Comparison of ENCODE assay signal across 11 cellular contexts in the genomic region with DNA sequence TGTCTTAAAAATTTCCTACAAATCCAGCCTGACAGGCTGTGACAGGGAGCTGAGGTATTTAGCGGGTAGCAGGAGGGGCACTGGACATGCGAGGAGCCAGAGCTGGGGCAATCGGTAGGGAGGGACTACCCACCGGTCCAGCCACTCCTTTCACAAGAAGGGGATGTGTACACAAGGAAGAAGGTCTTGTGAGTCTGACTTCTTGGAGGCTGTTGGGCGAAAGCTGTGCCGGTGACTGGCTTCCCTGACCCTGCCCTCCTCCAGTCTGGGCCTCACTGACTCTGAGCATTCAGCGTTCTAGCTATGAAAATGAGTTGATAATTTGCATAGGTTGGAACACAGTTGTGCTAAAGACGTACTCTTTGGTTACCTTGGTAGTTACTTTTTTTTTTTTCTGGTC. TPM values are rescaled to one million over a fixed set of nuclear protein-coding genes. Genes with fewer than 3 reads are reported as not detected.
A peak's percentile ranks its signal among the peaks of the same experiment; 100 is the strongest.
DNase-seq lines count a peak whose midpoint lies in the region; ATAC-seq, FAIRE-seq and TF ChIP-seq lines count a peak whose summit lies in the region.
"Had no signal": no experiment of that assay in that cellular context is flagged by ENCODE, and none has a peak within 500 bp of the region (broad histone marks: within the 10 kb centered on the region; RNA-seq: fewer than 3 reads in every experiment).

No MANE protein-coding gene starts in this region.

- H3K9me3 Mint-ChIP-seq in activated T-helper 2 cell treated with anti-CD3 and anti-CD28 coated beads, Interferon-gamma antibody, Interleukin-2, Interleukin-4, amounts not matched to agents 10 μg/mL and 5 μg/mL and 100 μg/mL, durations not matched to agents 14 hours and 24 hours and 36 hours: no peaks in the 10 kb centered on the region

- no peak for FAIRE-seq in HTR-8/SVneo (lab: Jason Lieb, UNC)

- H3K4me1 ChIP-seq in RWPE2 (ENCODE audit: insufficient read depth, poor library complexity, severe bottlenecking): peaks cover 31% of the 10 kb centered on the region

- H3K4me3 Mint-ChIP-seq in activated T-helper 2 cell treated with anti-CD3 and anti-CD28 coated beads, Interferon-gamma antibody, Interleukin-2, Interleukin-4, amounts not matched to agents 10 μg/mL and 5 μg/mL and 100 μg/mL, durations not matched to agents 14 hours and 24 hours and 36 hours (ENCODE audit: low read depth): no peak overlapping the region

- no peak overlapping the region for H3K27ac Mint-ChIP-seq in activated T-helper 2 cell treated with anti-CD3 and anti-CD28 coated beads, Interferon-gamma antibody, Interleukin-2, Interleukin-4, amounts not matched to agents 10 μg/mL and 5 μg/mL and 100 μg/mL, durations not matched to agents 14 hours and 24 hours and 36 hours

- H3K36me3 Mint-ChIP-seq in activated T-helper 2 cell treated with anti-CD3 and anti-CD28 coated beads, Interferon-gamma antibody, Interleukin-2, Interleukin-4, amounts not matched to agents 10 μg/mL and 5 μg/mL and 100 μg/mL, durations not matched to agents 14 hours and 24 hours and 36 hours (ENCODE audit: low read depth): no peaks in the 10 kb centered on the region

- intact Hi-C loops in activated T-helper 2 cell treated with anti-CD3 and anti-CD28 coated beads, Interferon-gamma antibody, Interleukin-2, Interleukin-4, amounts not matched to agents 10 μg/mL and 5 μg/mL and 100 μg/mL, durations not matched to agents 14 hours and 24 hours and 36 hours (cut with micrococcal nuclease): no loop called here

- H3K36me3 ChIP-seq in RWPE2 (ENCODE audit: low read depth): no peaks in the 10 kb centered on the region

- peak overlapping the region; percentile 63 for H3K27ac ChIP-seq in RWPE2 (ENCODE audit: poor library complexity, severe bottlenecking)

- peaks cover 9% of the 10 kb centered on the region for H3K27me3 Mint-ChIP-seq in activated T-helper 2 cell treated with anti-CD3 and anti-CD28 coated beads, Interferon-gamma antibody, Interleukin-2, Interleukin-4, amounts not matched to agents 10 μg/mL and 5 μg/mL and 100 μg/mL, durations not matched to agents 14 hours and 24 hours and 36 hours (ENCODE audit: low read depth)

- H3K4me3 ChIP-seq in RWPE2 (ENCODE audit: severe bottlenecking): no peak overlapping the region

- TF ChIP-seq CTCF in RWPE2 (IDR thresholded peaks at IDR 0.05; ENCODE audit: poor library complexity, severe bottlenecking): no peak

- DNase-seq in RWPE2 (ENCODE audit: low spot score): no peak
- DNase-seq in activated T-helper 2 cell treated with anti-CD3 and anti-CD28 coated beads, Interferon-gamma antibody, Interleukin-2, Interleukin-4, amounts not matched to agents 10 μg/mL and 5 μg/mL and 100 μg/mL, durations not matched to agents 14 hours and 24 hours and 36 hours (ENCODE audit: low spot score): no peak
- no peak for DNase-seq in mesenteric fat pad (ENCODE audit: low spot score)
- no peak for DNase-seq in HTR-8/SVneo (ENCODE audit: insufficient read length, low spot score)
- no peak for DNase-seq in GM03348 (ENCODE audit: low spot score)
- DNase-seq: left colon; NCI-H1417 treated with DMSO at 0.1 percent for 48 hours; nucleus accumbens; stimulated activated naive CD4-positive, alpha-beta T cell had no signal

- H3K4me1 Mint-ChIP-seq in activated T-helper 2 cell treated with anti-CD3 and anti-CD28 coated beads, Interferon-gamma antibody, Interleukin-2, Interleukin-4, amounts not matched to agents 10 μg/mL and 5 μg/mL and 100 μg/mL, durations not matched to agents 14 hours and 24 hours and 36 hours (ENCODE audit: low read depth): peaks cover 13% of the 10 kb centered on the region

- ATAC-seq in GM19397 (IDR thresholded peaks at IDR 0.05; ENCODE audit: unreplicated experiment): peak; percentile 66
- peak; percentile 83 for ATAC-seq in HG02973 (IDR thresholded peaks at IDR 0.05; ENCODE audit: unreplicated experiment)
- no peak for ATAC-seq in RWPE2 (ENCODE audit: low read depth)
- ATAC-seq: left colon had no signal

- H3K27me3 ChIP-seq in RWPE2 (ENCODE audit: insufficient read depth, poor library complexity, severe bottlenecking): no peaks in the 10 kb centered on the region

- no peaks in the 10 kb centered on the region for H3K9me3 ChIP-seq in RWPE2 (ENCODE audit: severe bottlenecking)

RNA-seq across cellular contexts. Expression of a gene that starts 12.7 kb away (rescaled TPM):
- 19.6 and 21.6 TPM in 2 replicates for total RNA-seq in activated T-helper 2 cell treated with anti-CD3 and anti-CD28 coated beads, Interferon-gamma antibody, Interleukin-2, Interleukin-4, amounts not matched to agents 10 μg/mL and 5 μg/mL and 100 μg/mL, durations not matched to agents 14 hours and 24 hours and 36 hours
- 31.5 TPM for total RNA-seq in mesenteric fat pad
